Comparison of ENCODE assay signal across 22 cellular contexts in genomic region chr20:59810376-59811187, GRCh38.
DNase-seq lines count a peak whose midpoint lies in the region; ATAC-seq and TF ChIP-seq lines count a peak whose summit lies in the region.
"Had no signal": no experiment of that assay in that cellular context is flagged by ENCODE, and none has a peak within 500 bp of the region (broad histone marks: within the 10 kb centered on the region; RNA-seq: fewer than 3 reads in every experiment).

No MANE protein-coding gene starts in this region.

- no peaks in the 10 kb centered on the region for H3K79me1 ChIP-seq in neuronal stem cell (ENCODE audit: low read depth, low read length)

- H3K27ac ChIP-seq in GM23338 (ENCODE audit: low read depth) (no peak overlapping the region), cingulate gyrus (ENCODE audit: low read depth, low read length) (peak overlapping the region; percentile 54), neuronal stem cell (replicated peaks; ENCODE audit: low read length) (no peak overlapping the region)
- H3K27ac ChIP-seq: BLaER1, psoas muscle, tibial artery had no signal

- no peak overlapping the region for H2AFZ ChIP-seq in GM23338
- H2AFZ ChIP-seq in neuronal stem cell (ENCODE audit: low read length) = no peak overlapping the region

- no CpG with 5 or more reads among the region's 16 CpGs for WGBS in neuronal stem cell (ENCODE audit: extremely low coverage in 2 of 2, insufficient read length in 2 of 2, insufficient replicate concordance in 1 of 2), 2 donors

- H3K4me1 ChIP-seq in GM23338 (ENCODE audit: insufficient read depth) (no peaks in the 10 kb centered on the region), neuronal stem cell (ENCODE audit: control insufficient read depth in 2 of 2, insufficient read depth in 1 of 2, low read depth in 1 of 2, low read length in 2 of 2) (peaks cover 0 to 11% of the 10 kb centered on the region in 2 donors)
- H3K4me1 ChIP-seq: psoas muscle, tibial artery had no signal

- H4K8ac ChIP-seq in neuronal stem cell (ENCODE audit: low read depth, low read length) = no peak overlapping the region

- no peak overlapping the region for H3K9ac ChIP-seq in neuronal stem cell (ENCODE audit: low read depth, low read length, poor library complexity)
- H3K9ac ChIP-seq: BLaER1 had no signal

- H3K4me3 ChIP-seq in GM23338 (no peak overlapping the region), neuronal stem cell (ENCODE audit: low read length in 2 of 2) (no peak overlapping the region)
- H3K4me3 ChIP-seq: BLaER1, MG63, psoas muscle, tibial artery had no signal

- H3K27me3 Mint-ChIP-seq in GM23338 (ENCODE audit: insufficient read depth, low read depth, poor library complexity) (peaks cover 13% of the 10 kb centered on the region), CD14-positive monocyte (ENCODE audit: low read depth in 3 of 3) (peaks cover 6 to 11% (median 7%) of the 10 kb centered on the region in 3 donors)

- H3K4me2 ChIP-seq in GM23338 = no peak overlapping the region
- no peak overlapping the region for H3K4me2 ChIP-seq in neuronal stem cell (ENCODE audit: insufficient read depth, low read length, poor library complexity, severe bottlenecking)
- H3K4me2 ChIP-seq: BLaER1 had no signal

- intact Hi-C loops in CD14-positive monocyte (cut with micrococcal nuclease) = no loop called here

- no peak overlapping the region for H2BK15ac ChIP-seq in neuronal stem cell (ENCODE audit: low read length)

- no peaks in the 10 kb centered on the region for H3F3A ChIP-seq in GM23338 (replicated peaks; ENCODE audit: low read depth)

- H2AK5ac ChIP-seq in neuronal stem cell (ENCODE audit: low read depth, low read length) = no peak overlapping the region

- H3K4me1 Mint-ChIP-seq in GM23338 (peaks cover 3% of the 10 kb centered on the region; the same call in 2 of the 3 replicates), CD14-positive monocyte (no peaks in the 10 kb centered on the region)
- H3K4me1 Mint-ChIP-seq: natural killer cell; stimulated activated effector memory CD8-positive, alpha-beta T cell treated with anti-CD3 and anti-CD28 coated beads, Interleukin-12 subunit alpha, Interleukin-12 subunit beta, amount 100 ng/mL, for 72 hours had no signal

- H4K91ac ChIP-seq in neuronal stem cell (ENCODE audit: low read depth, low read length, poor library complexity) = no peak overlapping the region

- H2BK12ac ChIP-seq in neuronal stem cell (ENCODE audit: low read length) = no peak overlapping the region

- H3K9me3 ChIP-seq in neuronal stem cell (replicated peaks in 1 of 2; ENCODE audit: control insufficient read depth in 2 of 2, insufficient read depth in 1 of 2, low read depth in 1 of 2, low read length in 2 of 2) = no peaks in the 10 kb centered on the region
- H3K9me3 ChIP-seq: BLaER1, MG63, psoas muscle, tibial artery had no signal

- H3K27ac Mint-ChIP-seq in GM23338 = no peak overlapping the region
- H3K27ac Mint-ChIP-seq in CD14-positive monocyte = no peak overlapping the region
- H3K27ac Mint-ChIP-seq: natural killer cell; stimulated activated effector memory CD8-positive, alpha-beta T cell treated with anti-CD3 and anti-CD28 coated beads, Interleukin-12 subunit alpha, Interleukin-12 subunit beta, amount 100 ng/mL, for 72 hours had no signal

- H3K36me3 ChIP-seq in GM23338 (ENCODE audit: insufficient read depth) = no peaks in the 10 kb centered on the region
- no peaks in the 10 kb centered on the region for H3K36me3 ChIP-seq in neuronal stem cell (replicated peaks in 1 of 2; ENCODE audit: control insufficient read depth in 2 of 2, insufficient read depth in 2 of 2, low read length in 2 of 2)
- H3K36me3 ChIP-seq: MG63, tibial artery had no signal

- H3K27me3 ChIP-seq in GM23338 (ENCODE audit: insufficient read depth) = no peaks in the 10 kb centered on the region
- peaks cover 0 to 25% (median 0%) of the 10 kb centered on the region in 3 experiments for H3K27me3 ChIP-seq in neuronal stem cell (ENCODE audit: control insufficient read depth in 3 of 3, insufficient read depth in 3 of 3, low read depth in 1 of 3, low read length in 3 of 3)
- H3K27me3 ChIP-seq: BLaER1, MG63, tibial artery had no signal

- H3K4ac ChIP-seq in neuronal stem cell (ENCODE audit: low read length) = no peak overlapping the region

- no peak overlapping the region for H3K23ac ChIP-seq in neuronal stem cell (ENCODE audit: low read depth, low read length, poor library complexity)

- H3K9me3 Mint-ChIP-seq in GM23338 (no peaks in the 10 kb centered on the region), CD14-positive monocyte (peaks cover 0 to 1% (median 0%) of the 10 kb centered on the region in 7 donors)
- H3K9me3 Mint-ChIP-seq: natural killer cell; stimulated activated effector memory CD8-positive, alpha-beta T cell treated with anti-CD3 and anti-CD28 coated beads, Interleukin-12 subunit alpha, Interleukin-12 subunit beta, amount 100 ng/mL, for 72 hours had no signal

- H3K14ac ChIP-seq in neuronal stem cell (ENCODE audit: low read length) = no peak overlapping the region

- no peaks in the 10 kb centered on the region for H3K9me2 ChIP-seq in GM23338 (ENCODE audit: insufficient read depth)

- no peaks in the 10 kb centered on the region for H3K36me3 Mint-ChIP-seq in GM23338 (ENCODE audit: low read depth)
- peaks cover 0 to 2% of the 10 kb centered on the region in 2 donors for H3K36me3 Mint-ChIP-seq in CD14-positive monocyte
- H3K36me3 Mint-ChIP-seq: natural killer cell; stimulated activated effector memory CD8-positive, alpha-beta T cell treated with anti-CD3 and anti-CD28 coated beads, Interleukin-12 subunit alpha, Interleukin-12 subunit beta, amount 100 ng/mL, for 72 hours had no signal

- H2BK120ac ChIP-seq in neuronal stem cell (ENCODE audit: low read depth, low read length) = no peak overlapping the region

- DNase-seq in DMS53 (lab: John Stamatoyannopoulos, UW) (peak; percentile 25), DMS53 treated with DMSO at 0.1 percent for 48 hours (lab: John Stamatoyannopoulos, UW; ENCODE audit: unreplicated experiment) (no peak), GM23338 (ENCODE audit: low spot score) (peak; percentile 59), neuronal stem cell (ENCODE audit: low spot score) (peak; percentile 42), CD14-positive monocyte (ENCODE audit: low spot score) (no peak)
- no peak for DNase-seq in activated CD4-positive, alpha-beta T cell treated with anti-CD3 and anti-CD28 coated beads, Interleukin-2, amount 50 U/mL, for 4 hours
- DNase-seq: activated CD4-positive, alpha-beta T cell treated with anti-CD3 and anti-CD28 coated beads for 1 hour; activated naive CD4-positive, alpha-beta T cell treated with Interleukin-2 at 50 U/mL for 16 hours; aorta; IMR-90; MG63; natural killer cell; NCI-H1694 treated with DMSO at 0.1 percent for 48 hours; NCI-H524 treated with DMSO at 0.1 percent for 48 hours; PC-3; psoas muscle; T1000 had no signal

- no peaks in the 10 kb centered on the region for H4K20me1 ChIP-seq in GM23338 (replicated peaks; ENCODE audit: insufficient read depth)

- no peak for TF ChIP-seq CTCF in GM23338 (conservative IDR thresholded peaks at IDR 0.05; ENCODE audit: low read depth in 2 of 2)
- no peak for TF ChIP-seq CTCF in CD14-positive monocyte (IDR thresholded peaks at IDR 0.05)

- H2BK5ac ChIP-seq in neuronal stem cell (ENCODE audit: low read length) = no peak overlapping the region

- ATAC-seq in GM23338 (peak; percentile 32; the same call in 1 of the 3 replicates), GM19023 (IDR thresholded peaks at IDR 0.05; ENCODE audit: unreplicated experiment) (no peak)
- ATAC-seq: natural killer cell; PC-3; psoas muscle; stimulated activated effector memory CD8-positive, alpha-beta T cell treated with anti-CD3 and anti-CD28 coated beads, Interleukin-12 subunit alpha, Interleukin-12 subunit beta, amount 100 ng/mL, for 72 hours had no signal

- no peak overlapping the region for H3K18ac ChIP-seq in neuronal stem cell (ENCODE audit: low read length)

- no peaks in the 10 kb centered on the region for H3K79me2 ChIP-seq in GM23338 (replicated peaks; ENCODE audit: insufficient read depth)

- H3K4me3 Mint-ChIP-seq in GM23338 (no peak overlapping the region), CD14-positive monocyte (no peak overlapping the region)
- H3K4me3 Mint-ChIP-seq: natural killer cell; stimulated activated effector memory CD8-positive, alpha-beta T cell treated with anti-CD3 and anti-CD28 coated beads, Interleukin-12 subunit alpha, Interleukin-12 subunit beta, amount 100 ng/mL, for 72 hours had no signal

TF ChIP-seq in GM23338, 12 proteins besides CTCF, POLR2A, EP300 and RAD21 (continues in another document):
- TF ChIP-seq EZH2phosphoT487 (IDR thresholded peaks at IDR 0.05; ENCODE audit: unreplicated experiment) (no peak), STAT1 (IDR thresholded peaks at IDR 0.05; ENCODE audit: unreplicated experiment) (no peak), EZH2 (IDR thresholded peaks at IDR 0.05; ENCODE audit: low read depth, unreplicated experiment) (no peak), CREB1 (CRISPR knock-in tag; IDR thresholded peaks at IDR 0.05; ENCODE audit: low read depth) (no peak), REST (IDR thresholded peaks at IDR 0.05; ENCODE audit: unreplicated experiment) (no peak), NANOG (IDR thresholded peaks at IDR 0.05; ENCODE audit: borderline replicate concordance) (no peak)

Comparison
In these comparisons a context has a peak if more than half of its experiments do, and no peak if none do; other contexts are left out.
1. DNase-seq: peak in DMS53 (single experiment), GM23338 (single experiment) and neuronal stem cell (single experiment); none in DMS53 treated with DMSO at 0.1 percent for 48 hours (single experiment), activated CD4-positive, alpha-beta T cell treated with anti-CD3 and anti-CD28 coated beads, Interleukin-2, amount 50 U/mL, for 4 hours (0 of 2) and CD14-positive monocyte (single experiment).